ENCODE assay signal across 1 cellular context in genomic region chr6:108361312-108361932, GRCh38.
TF ChIP-seq lines count a peak whose summit lies in the region.

No MANE protein-coding gene starts in this region.

TF ChIP-seq in K562, 482 proteins besides CTCF, POLR2A, EP300 and RAD21 (continued from another document):
- TF ChIP-seq PRDM10 (IDR thresholded peaks at IDR 0.05; ENCODE audit: partially characterized antibody) (no peak), GABPA (tag; conservative IDR thresholded peaks at IDR 0.05; ENCODE audit: low read depth) (peak; percentile 31; the same call in 1 of the 2 replicates), CREB5 (CRISPR knock-in tag; IDR thresholded peaks at IDR 0.05) (no peak), SIN3B (IDR thresholded peaks at IDR 0.05; ENCODE audit: low read depth) (no peak)
TF ChIP-seq in K562: peak in this region for 132.
